15 cellular contexts compared by ENCODE assay signal in genomic region chr3:25621087-25621486, GRCh38. TPM values are rescaled to one million over a fixed set of nuclear protein-coding genes. Genes with fewer than 3 reads are reported as not detected.
DNase-seq lines count a peak whose midpoint lies in the region; ATAC-seq and TF ChIP-seq lines count a peak whose summit lies in the region.
"Had no signal": no experiment of that assay in that cellular context is flagged by ENCODE, and none has a peak within 500 bp of the region (broad histone marks: within the 10 kb centered on the region; RNA-seq: fewer than 3 reads in every experiment).

No MANE protein-coding gene starts in this region.

- H3K4me1 ChIP-seq in naive thymus-derived CD4-positive, alpha-beta T cell (ENCODE audit: control insufficient read depth in 2 of 2, insufficient read depth in 2 of 2, low read length in 2 of 2) = no peaks in the 10 kb centered on the region

- H3K4me1 Mint-ChIP-seq in activated naive CD8-positive, alpha-beta T cell treated with anti-CD3 and anti-CD28 coated beads, Interleukin-2, amount 50 U/mL, for 24 hours = peaks cover 11% of the 10 kb centered on the region
- H3K4me1 Mint-ChIP-seq in naive thymus-derived CD4-positive, alpha-beta T cell = peaks cover 0 to 9% (median 5%) of the 10 kb centered on the region in 7 donors
- H3K4me1 Mint-ChIP-seq: GM23338 had no signal

- no peaks in the 10 kb centered on the region for H3K27me3 Mint-ChIP-seq in activated naive CD8-positive, alpha-beta T cell treated with anti-CD3 and anti-CD28 coated beads, Interleukin-2, amount 50 U/mL, for 24 hours
- no peaks in the 10 kb centered on the region for H3K27me3 Mint-ChIP-seq in naive thymus-derived CD4-positive, alpha-beta T cell
- H3K27me3 Mint-ChIP-seq: CD8-positive, alpha-beta memory T cell had no signal

- intact Hi-C loops in naive thymus-derived CD4-positive, alpha-beta T cell (cut with micrococcal nuclease) = no loop called here

- ATAC-seq in activated naive CD4-positive, alpha-beta T cell treated with anti-CD3 and anti-CD28 coated beads, Interleukin-2, amount 50 U/mL, for 72 hours = peak in 1 of 2 donors; percentile 56
- ATAC-seq in activated naive CD8-positive, alpha-beta T cell treated with anti-CD3 and anti-CD28 coated beads, Interleukin-2, amount 50 U/mL, for 24 hours = peak; percentile 49
- ATAC-seq in naive thymus-derived CD4-positive, alpha-beta T cell = no peak
- ATAC-seq in HG03571 (IDR thresholded peaks at IDR 0.05; ENCODE audit: unreplicated experiment) = no peak
- ATAC-seq: GM23338 had no signal

- peaks cover 5 to 14% of the 10 kb centered on the region in 2 donors for H3K36me3 Mint-ChIP-seq in activated naive CD4-positive, alpha-beta T cell treated with anti-CD3 and anti-CD28 coated beads, Interleukin-2, amount 50 U/mL, for 72 hours
- peaks cover 61% of the 10 kb centered on the region for H3K36me3 Mint-ChIP-seq in activated naive CD8-positive, alpha-beta T cell treated with anti-CD3 and anti-CD28 coated beads, Interleukin-2, amount 50 U/mL, for 24 hours (ENCODE audit: low read depth)
- H3K36me3 Mint-ChIP-seq in naive thymus-derived CD4-positive, alpha-beta T cell = peaks cover 14 to 63% (median 40%) of the 10 kb centered on the region in 5 donors

- H3K4me3 Mint-ChIP-seq in activated naive CD8-positive, alpha-beta T cell treated with anti-CD3 and anti-CD28 coated beads, Interleukin-2, amount 50 U/mL, for 24 hours = no peak overlapping the region
- H3K4me3 Mint-ChIP-seq in naive thymus-derived CD4-positive, alpha-beta T cell = no peak overlapping the region
- H3K4me3 Mint-ChIP-seq: CD8-positive, alpha-beta memory T cell; GM23338 had no signal

- CTCF ChIA-PET in RWPE1 (lab: Yijun Ruan, JAX) = interaction anchor here (0.6 to 0.7 kb wide), 2 partner anchors 10 to 625 kb away, joined by 3 read pairs; no protein-coding TSS in a partner anchor
- CTCF ChIA-PET in naive thymus-derived CD4-positive, alpha-beta T cell (lab: Charles Lee) = no interaction called here

- peaks cover 22 to 66% (median 23%) of the 10 kb centered on the region in 3 experiments for H3K36me3 ChIP-seq in naive thymus-derived CD4-positive, alpha-beta T cell (ENCODE audit: control insufficient read depth in 2 of 3, insufficient read depth in 3 of 3, low read length in 3 of 3)

- no peak overlapping the region for H3K4me3 ChIP-seq in naive thymus-derived CD4-positive, alpha-beta T cell (ENCODE audit: low read length)
- H3K4me3 ChIP-seq: GM23338 had no signal

- no peaks in the 10 kb centered on the region for H3K27me3 ChIP-seq in naive thymus-derived CD4-positive, alpha-beta T cell (ENCODE audit: control insufficient read depth in 2 of 2, insufficient read depth in 2 of 2, low read length in 2 of 2)

- POLR2A ChIA-PET in RWPE1 (lab: Yijun Ruan, JAX; ENCODE audit: low non-redundant PET) = no interaction called here
- POLR2A ChIA-PET in naive thymus-derived CD4-positive, alpha-beta T cell (lab: Charles Lee) = no interaction called here

- H3K9me3 ChIP-seq in naive thymus-derived CD4-positive, alpha-beta T cell (ENCODE audit: control insufficient read depth in 2 of 3, low read length in 3 of 3) = no peaks in the 10 kb centered on the region

- no peak overlapping the region for H3K27ac ChIP-seq in RWPE1
- H3K27ac ChIP-seq in naive thymus-derived CD4-positive, alpha-beta T cell (ENCODE audit: low read depth, low read length) = no peak overlapping the region

- no peak for TF ChIP-seq CTCF in RWPE1 (conservative IDR thresholded peaks at IDR 0.05; ENCODE audit: low read depth)

- peak overlapping the region; percentile 58 to 78 for H3K27ac Mint-ChIP-seq in activated naive CD4-positive, alpha-beta T cell treated with anti-CD3 and anti-CD28 coated beads, Interleukin-2, amount 50 U/mL, for 72 hours
- H3K27ac Mint-ChIP-seq in activated naive CD8-positive, alpha-beta T cell treated with anti-CD3 and anti-CD28 coated beads, Interleukin-2, amount 50 U/mL, for 24 hours = peak overlapping the region; percentile 1
- peak overlapping the region in 7 of 9 donors; percentile 9 to 74 (median 23) for H3K27ac Mint-ChIP-seq in naive thymus-derived CD4-positive, alpha-beta T cell
- H3K27ac Mint-ChIP-seq: GM23338 had no signal

- DNase-seq in activated naive CD4-positive, alpha-beta T cell treated with anti-CD3 and anti-CD28 coated beads, Interleukin-2, amount 50 U/mL, for 72 hours (ENCODE audit: low spot score in 2 of 2) = no peak
- no peak for DNase-seq in activated naive CD4-positive, alpha-beta T cell treated with Interleukin-2 at 50 U/mL for 16 hours
- DNase-seq in RWPE1 (ENCODE audit: low spot score) = peak; percentile 3
- DNase-seq in activated naive CD8-positive, alpha-beta T cell treated with anti-CD3 and anti-CD28 coated beads, Interleukin-2, amount 50 U/mL, for 24 hours = no peak
- no peak for DNase-seq in naive thymus-derived CD4-positive, alpha-beta T cell
- DNase-seq in NCI-H526 (lab: John Stamatoyannopoulos, UW) = no peak
- DNase-seq: ACHN; CD8-positive, alpha-beta memory T cell; NCI-H146; NCI-H2227 treated with DMSO at 0.1 percent for 48 hours; NCI-H69; NK-92 treated with Interleukin-12 subunit alpha and Interleukin-12 subunit beta, amount 100 ng/mL, for 24 hours; OCI-M1 had no signal

- H3K9me3 Mint-ChIP-seq in activated naive CD4-positive, alpha-beta T cell treated with anti-CD3 and anti-CD28 coated beads, Interleukin-2, amount 50 U/mL, for 72 hours = no peaks in the 10 kb centered on the region
- H3K9me3 Mint-ChIP-seq in activated naive CD8-positive, alpha-beta T cell treated with anti-CD3 and anti-CD28 coated beads, Interleukin-2, amount 50 U/mL, for 24 hours = no peaks in the 10 kb centered on the region
- no peaks in the 10 kb centered on the region for H3K9me3 Mint-ChIP-seq in naive thymus-derived CD4-positive, alpha-beta T cell
- H3K9me3 Mint-ChIP-seq: CD8-positive, alpha-beta memory T cell; GM23338 had no signal

RNA-seq across cellular contexts. Expression of gene TOP2B, which starts 43.6 kb away (rescaled TPM):
- 100 to 1,000 TPM in 1 of 2 donors, 10 to 100 TPM in 1; 93.8 to 125 TPM for total RNA-seq in activated naive CD4-positive, alpha-beta T cell treated with anti-CD3 and anti-CD28 coated beads, Interleukin-2, amount 50 U/mL, for 72 hours
- total RNA-seq in naive thymus-derived CD4-positive, alpha-beta T cell = 100 to 1,000 TPM; 109 to 190 (median 127) TPM
- polyA plus RNA-seq in naive thymus-derived CD4-positive, alpha-beta T cell = 100 to 1,000 TPM in 1 of 2 donors, 10 to 100 TPM in 1; 66.6 to 118 TPM

Comparison
In these comparisons a context has a peak if more than half of its experiments do, and no peak if none do; other contexts are left out.
1. H3K27ac Mint-ChIP-seq: peak in every context shown above with its lines; median percentile 68 in activated naive CD4-positive, alpha-beta T cell treated with anti-CD3 and anti-CD28 coated beads, Interleukin-2, amount 50 U/mL, for 72 hours; 23 in naive thymus-derived CD4-positive, alpha-beta T cell; 1 in activated naive CD8-positive, alpha-beta T cell treated with anti-CD3 and anti-CD28 coated beads, Interleukin-2, amount 50 U/mL, for 24 hours.